14 cellular contexts compared by ENCODE assay signal in genomic region chr20:32903666-32904175, GRCh38. TPM values are rescaled to one million over a fixed set of nuclear protein-coding genes. Genes with fewer than 3 reads are reported as not detected.
DNase-seq lines count a peak whose midpoint lies in the region; ATAC-seq, FAIRE-seq and TF ChIP-seq lines count a peak whose summit lies in the region.
"Had no signal": no experiment of that assay in that cellular context is flagged by ENCODE, and none has a peak within 500 bp of the region (broad histone marks: within the 10 kb centered on the region; RNA-seq: fewer than 3 reads in every experiment).

No MANE protein-coding gene starts in this region.

- no peaks in the 10 kb centered on the region for H3K36me3 ChIP-seq in kidney (ENCODE audit: control insufficient read depth in 1 of 2, insufficient read depth in 2 of 2, low read length in 2 of 2)
- H3K36me3 ChIP-seq in GM23248 (ENCODE audit: low read depth): no peaks in the 10 kb centered on the region

- no peaks in the 10 kb centered on the region for H3K36me3 Mint-ChIP-seq in activated CD4-positive, alpha-beta T cell treated with anti-CD3 and anti-CD28 coated beads, Interleukin-2, amount 10 ng/mL, durations not matched to agents 7 days and 5 days (ENCODE audit: low read depth)
- H3K36me3 Mint-ChIP-seq in T-helper 17 cell (ENCODE audit: low read depth): no peaks in the 10 kb centered on the region
- no peaks in the 10 kb centered on the region for H3K36me3 Mint-ChIP-seq in stimulated activated memory B cell treated with anti-CD40 and anti-IgM and Interleukin-4, amounts not matched to agents 10 μg/mL and 1 μg/mL and 100 μg/mL, for 72 hours
- H3K36me3 Mint-ChIP-seq: CD4-positive, alpha-beta memory T cell had no signal

- H3K4me1 Mint-ChIP-seq in activated CD4-positive, alpha-beta T cell treated with anti-CD3 and anti-CD28 coated beads, Interleukin-2, amount 10 ng/mL, durations not matched to agents 7 days and 5 days: peaks cover 25% of the 10 kb centered on the region
- H3K4me1 Mint-ChIP-seq in T-helper 17 cell: peaks cover 24% of the 10 kb centered on the region
- peaks cover 21% of the 10 kb centered on the region for H3K4me1 Mint-ChIP-seq in stimulated activated memory B cell treated with anti-CD40 and anti-IgM and Interleukin-4, amounts not matched to agents 10 μg/mL and 1 μg/mL and 100 μg/mL, for 72 hours

- DNase-seq in activated CD4-positive, alpha-beta T cell treated with anti-CD3 and anti-CD28 coated beads, Interleukin-2, amount 10 ng/mL, durations not matched to agents 7 days and 5 days: no peak
- DNase-seq in activated CD4-positive, alpha-beta T cell treated with anti-CD3 and anti-CD28 coated beads for 48 hours: no peak
- no peak for DNase-seq in T-helper 17 cell
- DNase-seq in kidney: peak; percentile 60
- DNase-seq in GM23248: no peak
- DNase-seq in Ammon's horn (ENCODE audit: low spot score): no peak
- DNase-seq: 8988T; CD4-positive, alpha-beta memory T cell; DMS79 had no signal

- no peak for ATAC-seq in T-helper 17 cell
- no peak for ATAC-seq in stimulated activated memory B cell treated with anti-CD40 and anti-IgM and Interleukin-4, amounts not matched to agents 10 μg/mL and 1 μg/mL and 100 μg/mL, for 72 hours
- ATAC-seq: GM12878 had no signal

- H3K4me2 ChIP-seq in GM23248 (ENCODE audit: unreplicated experiment): no peak overlapping the region

- H3K27ac ChIP-seq in kidney (ENCODE audit: low read depth in 2 of 2, low read length in 2 of 2): no peak overlapping the region
- H3K27ac ChIP-seq in GM23248: no peak overlapping the region

- H3K27me3 ChIP-seq in GM23248 (replicated peaks; ENCODE audit: insufficient read depth): no peaks in the 10 kb centered on the region

- H3K79me2 ChIP-seq in GM23248 (ENCODE audit: insufficient read depth): no peaks in the 10 kb centered on the region

- intact Hi-C loops in kidney (cut with DNase I): loop anchor here (10.0 kb wide), 1 partner anchor 391 kb away; no protein-coding TSS in a partner anchor

- H4K20me1 ChIP-seq in GM23248 (ENCODE audit: insufficient read depth): no peaks in the 10 kb centered on the region

- no peaks in the 10 kb centered on the region for H3K4me1 ChIP-seq in kidney (ENCODE audit: control insufficient read depth in 1 of 2, insufficient read depth in 1 of 2, low read depth in 1 of 2, low read length in 2 of 2)
- H3K4me1 ChIP-seq in GM23248 (ENCODE audit: insufficient read depth): peaks cover under 1% of the 10 kb centered on the region; the same call in 1 of the 2 replicates

- H3K4me3 Mint-ChIP-seq in activated CD4-positive, alpha-beta T cell treated with anti-CD3 and anti-CD28 coated beads, Interleukin-2, amount 10 ng/mL, durations not matched to agents 7 days and 5 days: no peak overlapping the region
- H3K4me3 Mint-ChIP-seq in T-helper 17 cell: peak overlapping the region; percentile 76
- H3K4me3 Mint-ChIP-seq in stimulated activated memory B cell treated with anti-CD40 and anti-IgM and Interleukin-4, amounts not matched to agents 10 μg/mL and 1 μg/mL and 100 μg/mL, for 72 hours: no peak overlapping the region
- H3K4me3 Mint-ChIP-seq: B cell had no signal

- CTCF ChIA-PET in activated CD4-positive, alpha-beta T cell treated with anti-CD3 and anti-CD28 coated beads, Interleukin-2, amount 10 ng/mL, durations not matched to agents 7 days and 5 days (lab: Charles Lee): interaction anchor here (0.7 to 1.8 kb wide), 3 partner anchors 42 to 192 kb away, joined by 3 to 6 read pairs (median 3); no protein-coding TSS in a partner anchor

- H3K9me2 ChIP-seq in GM23248 (ENCODE audit: insufficient read depth): no peaks in the 10 kb centered on the region

- 72 to 82% methylated on average over 5 of the region's 5 CpGs for WGBS in GM23248 (ENCODE audit: low coverage in 1 of 2, low lambda C conversion rate in 2 of 2, missing lambda C conversion rate in 2 of 2), 2 experiments

- no peak overlapping the region for H2AFZ ChIP-seq in GM23248

- no peak for FAIRE-seq in kidney (lab: Jason Lieb, UNC)
- FAIRE-seq: GM12878, GM18507, H54 had no signal

- POLR2A ChIA-PET in activated CD4-positive, alpha-beta T cell treated with anti-CD3 and anti-CD28 coated beads, Interleukin-2, amount 10 ng/mL, durations not matched to agents 7 days and 5 days (lab: Charles Lee): interaction anchor here (0.5 kb wide), 1 partner anchor 673 kb away, joined by 3 read pairs; no protein-coding TSS in a partner anchor

- peaks cover 5% of the 10 kb centered on the region for H3F3A ChIP-seq in GM23248 (ENCODE audit: insufficient read depth)

- in situ Hi-C loops in GM23248 (cut with MboI): no loop called here

- TF ChIP-seq CTCF in kidney (IDR thresholded peaks at IDR 0.05; ENCODE audit: borderline replicate concordance, extremely low read depth, insufficient read depth): no peak

- H3K9ac ChIP-seq in kidney (ENCODE audit: low read length in 2 of 2) (no peak overlapping the region), GM23248 (no peak overlapping the region)

- H3K27me3 Mint-ChIP-seq in activated CD4-positive, alpha-beta T cell treated with anti-CD3 and anti-CD28 coated beads, Interleukin-2, amount 10 ng/mL, durations not matched to agents 7 days and 5 days: no peaks in the 10 kb centered on the region
- no peaks in the 10 kb centered on the region for H3K27me3 Mint-ChIP-seq in T-helper 17 cell
- H3K27me3 Mint-ChIP-seq in stimulated activated memory B cell treated with anti-CD40 and anti-IgM and Interleukin-4, amounts not matched to agents 10 μg/mL and 1 μg/mL and 100 μg/mL, for 72 hours: no peaks in the 10 kb centered on the region
- H3K27me3 Mint-ChIP-seq: B cell; CD4-positive, alpha-beta memory T cell had no signal

- H3K27ac Mint-ChIP-seq in activated CD4-positive, alpha-beta T cell treated with anti-CD3 and anti-CD28 coated beads, Interleukin-2, amount 10 ng/mL, durations not matched to agents 7 days and 5 days: peak overlapping the region; percentile 0
- peak overlapping the region; percentile 79 for H3K27ac Mint-ChIP-seq in T-helper 17 cell
- peak overlapping the region; percentile 43 for H3K27ac Mint-ChIP-seq in stimulated activated memory B cell treated with anti-CD40 and anti-IgM and Interleukin-4, amounts not matched to agents 10 μg/mL and 1 μg/mL and 100 μg/mL, for 72 hours
- H3K27ac Mint-ChIP-seq: B cell had no signal

- H3K9me3 ChIP-seq in T-helper 17 cell (ENCODE audit: control insufficient read depth, low read length, poor library complexity, severe bottlenecking): no peaks in the 10 kb centered on the region
- H3K9me3 ChIP-seq in kidney (ENCODE audit: control insufficient read depth in 1 of 2, low read length in 2 of 2): no peaks in the 10 kb centered on the region
- no peaks in the 10 kb centered on the region for H3K9me3 ChIP-seq in GM23248 (ENCODE audit: low read depth)

- H3K9me3 Mint-ChIP-seq in activated CD4-positive, alpha-beta T cell treated with anti-CD3 and anti-CD28 coated beads, Interleukin-2, amount 10 ng/mL, durations not matched to agents 7 days and 5 days: no peaks in the 10 kb centered on the region
- H3K9me3 Mint-ChIP-seq in stimulated activated memory B cell treated with anti-CD40 and anti-IgM and Interleukin-4, amounts not matched to agents 10 μg/mL and 1 μg/mL and 100 μg/mL, for 72 hours: no peaks in the 10 kb centered on the region
- H3K9me3 Mint-ChIP-seq: CD4-positive, alpha-beta memory T cell had no signal

- no peak overlapping the region for H3K4me3 ChIP-seq in kidney (ENCODE audit: low read length in 2 of 2)
- H3K4me3 ChIP-seq in GM23248: no peak overlapping the region
- H3K4me3 ChIP-seq: GM12878 had no signal

RNA-seq across cellular contexts. Expression of gene EFCAB8, which starts 45.0 kb away (rescaled TPM):
- 1 to 10 TPM in 1 of 2 experiments, under 1 TPM in 1; 0.94 to 1.2 TPM for total RNA-seq in activated CD4-positive, alpha-beta T cell treated with anti-CD3 and anti-CD28 coated beads, Interleukin-2, amount 10 ng/mL, durations not matched to agents 7 days and 5 days
- total RNA-seq in T-helper 17 cell (1 to 10 TPM in 1 of 2 donors, under 1 TPM in 1; 0.32 to 1.8 TPM), kidney (0.13 TPM)
- polyA plus RNA-seq in kidney (ENCODE audit: insufficient read depth, low read depth, low replicate concordance) (not detected), GM23248 (2016; fragmentation: Nextera tagmentation; extraction: Ambion mirVana) (not detected in 2 replicates)
- total RNA-seq in GM23248 (2014; rRNA removed; shearing (Covaris generic)): 0.13 TPM in 1 of 2 replicates, not detected in the other
- polyA plus RNA-seq: CD4-positive, alpha-beta memory T cell had no signal

Comparison
In these comparisons a context has a peak if more than half of its experiments do, and no peak if none do; other contexts are left out.
1. H3K27ac Mint-ChIP-seq: peak in every context shown above with its lines; median percentile 79 in T-helper 17 cell; 43 in stimulated activated memory B cell treated with anti-CD40 and anti-IgM and Interleukin-4, amounts not matched to agents 10 μg/mL and 1 μg/mL and 100 μg/mL, for 72 hours; 0 in activated CD4-positive, alpha-beta T cell treated with anti-CD3 and anti-CD28 coated beads, Interleukin-2, amount 10 ng/mL, durations not matched to agents 7 days and 5 days.